1 cellular context compared by ENCODE assay signal in genomic region chrX:149903889-149904748, GRCh38.
TF ChIP-seq lines count a peak whose summit lies in the region.

No MANE protein-coding gene starts in this region.

TF ChIP-seq in HepG2, 621 proteins besides CTCF, POLR2A, EP300 and RAD21:
- TF ChIP-seq PAXIP1 (CRISPR knock-in tag; conservative IDR thresholded peaks at IDR 0.05): 0 out of 2 replicates have a peak, but pooled peaks have one; percentile 11
- no peak for TF ChIP-seq ZNF333 (CRISPR knock-in tag; IDR thresholded peaks at IDR 0.05; ENCODE audit: borderline replicate concordance)
- no peak for TF ChIP-seq HDAC6 (IDR thresholded peaks at IDR 0.05; ENCODE audit: low read depth, low read length)
- no peak for TF ChIP-seq ZNF3 (CRISPR knock-in tag; IDR thresholded peaks at IDR 0.05)
